1 cellular context compared by ENCODE assay signal in genomic region chr17:77331161-77331864, GRCh38.
TF ChIP-seq lines count a peak whose summit lies in the region.

No MANE protein-coding gene starts in this region.

TF ChIP-seq in HEK293, 187 proteins besides CTCF, POLR2A, EP300 and RAD21 (continued from another document):
- TF ChIP-seq ZNF639 (tag by site-specific recombination; IDR thresholded peaks at IDR 0.05) (no peak), ZNF391 (tag by site-specific recombination; IDR thresholded peaks at IDR 0.05; ENCODE audit: borderline replicate concordance, low read depth) (0 out of 2 replicates have a peak, but pooled peaks have one; percentile 45), ZNF138 (tag by site-specific recombination; IDR thresholded peaks at IDR 0.05; ENCODE audit: borderline replicate concordance) (no peak), GLIS2 (tag by site-specific recombination; IDR thresholded peaks at IDR 0.05) (peak; percentile 48; the same call in 1 of the 2 replicates), HOXC10 (CRISPR knock-in tag; IDR thresholded peaks at IDR 0.05) (no peak), KLF7 (tag by site-specific recombination; IDR thresholded peaks at IDR 0.05; ENCODE audit: borderline replicate concordance) (no peak)
TF ChIP-seq in HEK293: peak in this region for 29.
